17 cellular contexts compared by ENCODE assay signal in genomic region chr12:65659681-65660080, GRCh38.
A peak's percentile ranks its signal among the peaks of the same experiment; 100 is the strongest.
DNase-seq lines count a peak whose midpoint lies in the region; ATAC-seq and TF ChIP-seq lines count a peak whose summit lies in the region.
"Had no signal": no experiment of that assay in that cellular context is flagged by ENCODE, and none has a peak within 500 bp of the region (broad histone marks: within the 10 kb centered on the region; RNA-seq: fewer than 3 reads in every experiment).

No MANE protein-coding gene starts in this region.

- H3K27ac Mint-ChIP-seq in Calu3 (ENCODE audit: unreplicated experiment) = peak overlapping the region; percentile 46
- H3K27ac Mint-ChIP-seq: CD14-positive monocyte; CD4-positive, alpha-beta memory T cell; GM23338; IgD-negative memory B cell had no signal

- H2AK9ac ChIP-seq in IMR-90 (replicated peaks; ENCODE audit: low read depth, low read length, poor library complexity) = no peak overlapping the region

- peaks cover 14% of the 10 kb centered on the region for H3K9me3 Mint-ChIP-seq in Calu3 (ENCODE audit: low read depth, unreplicated experiment)
- H3K9me3 Mint-ChIP-seq: IgD-negative memory B cell had no signal

- peak overlapping the region; percentile 43 for H4K91ac ChIP-seq in IMR-90 (ENCODE audit: insufficient read depth, low read depth, low read length)

- H2AK5ac ChIP-seq in IMR-90 (ENCODE audit: low read depth, low read length) = peak overlapping the region; percentile 90

- H3K27ac ChIP-seq in IMR-90 (ENCODE audit: insufficient read depth, low read length) (no peak overlapping the region; the same call in 1 of the 2 replicates), brain microvascular endothelial cell (peak overlapping the region; percentile 31), osteoblast (ENCODE audit: low read depth, low read length) (peak overlapping the region; percentile 51), RWPE1 (no peak overlapping the region)
- H3K27ac ChIP-seq: BLaER1 had no signal

- POLR2A ChIA-PET in IMR-90 (lab: Charles Lee; ENCODE audit: unreplicated experiment) = no interaction called here
- POLR2A ChIA-PET in RWPE1 (lab: Yijun Ruan, JAX; ENCODE audit: low non-redundant PET) = no interaction called here

- peak overlapping the region; percentile 89 for H2BK20ac ChIP-seq in IMR-90 (ENCODE audit: low read depth, low read length)

- no peaks in the 10 kb centered on the region for H3K9me3 ChIP-seq in IMR-90 (ENCODE audit: control insufficient read depth, insufficient read depth, low read length)
- H3K9me3 ChIP-seq in osteoblast (ENCODE audit: low read depth, low read length) = no peaks in the 10 kb centered on the region

- H3K36me3 ChIP-seq in IMR-90 (ENCODE audit: control insufficient read depth, insufficient read depth, low read length) = no peaks in the 10 kb centered on the region
- no peaks in the 10 kb centered on the region for H3K36me3 ChIP-seq in brain microvascular endothelial cell (replicated peaks)
- H3K36me3 ChIP-seq in osteoblast (ENCODE audit: insufficient read depth, low read length) = no peaks in the 10 kb centered on the region
- H3K36me3 ChIP-seq: BLaER1 had no signal

- no peaks in the 10 kb centered on the region for H3K27me3 ChIP-seq in IMR-90 (ENCODE audit: control insufficient read depth, insufficient read depth, low read length)
- H3K27me3 ChIP-seq in brain microvascular endothelial cell (replicated peaks) = no peaks in the 10 kb centered on the region
- no peaks in the 10 kb centered on the region for H3K27me3 ChIP-seq in osteoblast (ENCODE audit: insufficient read depth, low read length)
- H3K27me3 ChIP-seq: BLaER1 had no signal

- CTCF ChIA-PET in Calu3 (lab: Charles Lee) = interaction anchor here (3.6 kb wide), 1 partner anchor 57 kb away, joined by 10 read pairs; no protein-coding TSS in a partner anchor
- CTCF ChIA-PET in IMR-90 (lab: Yijun Ruan, JAX) = interaction anchor here (2.8 kb wide), 1 partner anchor 57 kb away, joined by 10 read pairs; no protein-coding TSS in a partner anchor
- CTCF ChIA-PET in RWPE1 (lab: Yijun Ruan, JAX) = no interaction called here

- in situ Hi-C loops in IMR-90 (cut with MboI; ENCODE audit: low sequenced_read_pairs) = no loop called here
- in situ Hi-C loops in brain microvascular endothelial cell (cut with HindIII; ENCODE audit: low pct_ligation_motif_present, low sequenced_read_pairs) = no loop called here

- H3K14ac ChIP-seq in IMR-90 (replicated peaks; ENCODE audit: low read depth, low read length) = peak overlapping the region; percentile 87

- H2BK15ac ChIP-seq in IMR-90 (ENCODE audit: low read depth, low read length) = peak overlapping the region; percentile 94

- H4K20me1 ChIP-seq in IMR-90 (ENCODE audit: insufficient read depth, low read length) (no peaks in the 10 kb centered on the region), osteoblast (ENCODE audit: insufficient read depth, low read length) (no peaks in the 10 kb centered on the region)
- H4K20me1 ChIP-seq: BLaER1 had no signal

- H2AFZ ChIP-seq in IMR-90 (replicated peaks; ENCODE audit: low read length, poor library complexity) (no peak overlapping the region), osteoblast (ENCODE audit: low read length) (peak overlapping the region; percentile 47)
- H2AFZ ChIP-seq: GM23338 had no signal

- H2BK120ac ChIP-seq in IMR-90 (ENCODE audit: low read depth, low read length) = peak overlapping the region; percentile 95

- no peak for TF ChIP-seq CTCF in Calu3 (IDR thresholded peaks at IDR 0.05; ENCODE audit: unreplicated experiment)
- TF ChIP-seq CTCF in IMR-90 (conservative IDR thresholded peaks at IDR 0.05; ENCODE audit: low read depth, low read length) = no peak
- no peak for TF ChIP-seq CTCF in brain microvascular endothelial cell (IDR thresholded peaks at IDR 0.05; ENCODE audit: low read depth, low read length, missing control alignments)
- no peak for TF ChIP-seq CTCF in osteoblast (IDR thresholded peaks at IDR 0.05; ENCODE audit: extremely low read depth, low read depth, low read length)
- no peak for TF ChIP-seq CTCF in RWPE1 (conservative IDR thresholded peaks at IDR 0.05; ENCODE audit: low read depth)

- BruUV-seq in Calu3 (replicated peaks; lab: Mats Ljungman, UMichigan) = no TSS peak
- no TSS peak for BruUV-seq in IMR-90 (replicated peaks; lab: Mats Ljungman, UMichigan)

- peaks cover 59% of the 10 kb centered on the region for H3K4me1 Mint-ChIP-seq in Calu3 (ENCODE audit: low read depth, unreplicated experiment)
- H3K4me1 Mint-ChIP-seq: CD4-positive, alpha-beta memory T cell; IgD-negative memory B cell had no signal

- peaks cover 8% of the 10 kb centered on the region for H3K9me1 ChIP-seq in IMR-90 (ENCODE audit: insufficient read depth, low read length)

- ATAC-seq in IMR-90 (ENCODE audit: low read depth) = no peak
- ATAC-seq in GM21447 (IDR thresholded peaks at IDR 0.05; ENCODE audit: unreplicated experiment) = no peak
- no peak for ATAC-seq in GM18870 (IDR thresholded peaks at IDR 0.05; ENCODE audit: unreplicated experiment)
- ATAC-seq: GM23338 had no signal

- H3K4me2 ChIP-seq in IMR-90 (ENCODE audit: low read depth, low read length) = no peak overlapping the region
- H3K4me2 ChIP-seq in osteoblast (ENCODE audit: insufficient read depth, low read length) = no peak overlapping the region
- H3K4me2 ChIP-seq: BLaER1, GM23338 had no signal

- peak overlapping the region; percentile 70 to 79; a peak in 3 of 4 replicates for H4K8ac ChIP-seq in IMR-90 (ENCODE audit: low read depth in 2 of 2, low read length in 2 of 2)

- intact Hi-C loops in Calu3 (cut with micrococcal nuclease; ENCODE audit: unreplicated experiment) (no loop called here), IMR-90 (cut with micrococcal nuclease) (no loop called here)

- no peak overlapping the region for H3K9ac ChIP-seq in IMR-90 (ENCODE audit: low read depth, low read length)
- H3K9ac ChIP-seq: BLaER1 had no signal

- H2BK5ac ChIP-seq in IMR-90 (ENCODE audit: low read depth, low read length, poor library complexity, severe bottlenecking) = peak overlapping the region; percentile 90

- DNase-seq in Calu3 (no peak), IMR-90 (no peak), brain microvascular endothelial cell (no peak), osteoblast (ENCODE audit: insufficient read length, low spot score, missing footprints) (no peak), activated T-cell treated with anti-CD3 and anti-CD28 coated beads for 4 hours (no peak), RWPE1 (ENCODE audit: low spot score) (no peak)
- DNase-seq: 8988T; CD4-positive, alpha-beta memory T cell; DMS79 treated with DMSO at 0.1 percent for 48 hours; GF-D8; HCEC 1CT had no signal

- H3K4me1 ChIP-seq in IMR-90 (ENCODE audit: control insufficient read depth, insufficient read depth, low read length) (peaks cover 15% of the 10 kb centered on the region), osteoblast (ENCODE audit: insufficient read depth, low read length) (peaks cover 41% of the 10 kb centered on the region)

- WGBS in IMR-90 (ENCODE audit: extremely low coverage in 2 of 2, insufficient read length in 1 of 2), 2 experiments = no CpG with 5 or more reads among the region's 1 CpG

- no peak overlapping the region for H3K4me3 Mint-ChIP-seq in Calu3 (ENCODE audit: low read depth, unreplicated experiment)
- H3K4me3 Mint-ChIP-seq: CD4-positive, alpha-beta memory T cell; GM23338; IgD-negative memory B cell had no signal

- H3K23ac ChIP-seq in IMR-90 (ENCODE audit: low read depth, low read length) = no peak overlapping the region; the same call in 1 of the 2 replicates

- H3K27me3 Mint-ChIP-seq in Calu3 (ENCODE audit: unreplicated experiment) = no peaks in the 10 kb centered on the region

- no peak for TF ChIP-seq RAD21 in IMR-90 (IDR thresholded peaks at IDR 0.05; ENCODE audit: low read length)

- dilution Hi-C loops in IMR-90 (cut with HindIII; ENCODE audit: low sequenced_read_pairs, unreplicated experiment) = no loop called here

- H4K5ac ChIP-seq in IMR-90 (ENCODE audit: low read depth, low read length) = peak overlapping the region; percentile 42; the same call in 1 of the 2 replicates

- TF ChIP-seq POLR2A in IMR-90 (IDR thresholded peaks at IDR 0.05; ENCODE audit: low read depth, low read length) = no peak

- peak overlapping the region; percentile 67; the same call in 1 of the 2 replicates for H3K18ac ChIP-seq in IMR-90 (ENCODE audit: low read depth, low read length)

- H3K56ac ChIP-seq in IMR-90 (ENCODE audit: extremely low read depth, insufficient read depth, low read length) = no peak overlapping the region

- no peaks in the 10 kb centered on the region for H3K36me3 Mint-ChIP-seq in Calu3 (ENCODE audit: insufficient read depth, unreplicated experiment)
- H3K36me3 Mint-ChIP-seq: CD14-positive monocyte; CD4-positive, alpha-beta memory T cell; IgD-negative memory B cell had no signal

- H3K4me3 ChIP-seq in IMR-90 (ENCODE audit: insufficient read depth, low read depth, low read length) = no peak overlapping the region
- H3K4me3 ChIP-seq in brain microvascular endothelial cell (ENCODE audit: low read depth, low read length) = no peak overlapping the region
- H3K4me3 ChIP-seq in osteoblast (ENCODE audit: insufficient read depth, low read length) = no peak overlapping the region
- H3K4me3 ChIP-seq: BLaER1, GM23338 had no signal

- H3K79me2 ChIP-seq in osteoblast (ENCODE audit: insufficient read depth, low read length) = no peaks in the 10 kb centered on the region

- peak overlapping the region; percentile 81 for H3K4ac ChIP-seq in IMR-90 (ENCODE audit: low read depth, low read length)

- H3K79me1 ChIP-seq in IMR-90 (ENCODE audit: low read depth in 1 of 2, low read length in 2 of 2) = peaks cover 6 to 21% of the 10 kb centered on the region in 2 experiments; a peak in 2 of 4 replicates

TF ChIP-seq in IMR-90, 13 proteins besides CTCF, POLR2A, EP300 and RAD21:
- TF ChIP-seq CHD1 (IDR thresholded peaks at IDR 0.05; ENCODE audit: low read depth, low read length) (no peak), USF2 (IDR thresholded peaks at IDR 0.05; ENCODE audit: low read depth, low read length) (no peak), CEBPB (IDR thresholded peaks at IDR 0.05; ENCODE audit: low read depth, low read length) (no peak), MAFK (IDR thresholded peaks at IDR 0.05; ENCODE audit: low read depth, low read length) (no peak), NFE2L2 (IDR thresholded peaks at IDR 0.05; ENCODE audit: low read depth, low read length) (no peak), SMC3 (IDR thresholded peaks at IDR 0.05; ENCODE audit: low read depth, low read length) (no peak), RCOR1 (IDR thresholded peaks at IDR 0.05; ENCODE audit: insufficient replicate concordance, low read length) (no peak)

Comparison
In these comparisons a context has a peak if more than half of its experiments do, and no peak if none do; other contexts are left out.
1. H3K27ac ChIP-seq: peak in brain microvascular endothelial cell (single experiment) and osteoblast (single experiment); none in IMR-90 (single experiment) and RWPE1 (single experiment).